In the genomic region with DNA sequence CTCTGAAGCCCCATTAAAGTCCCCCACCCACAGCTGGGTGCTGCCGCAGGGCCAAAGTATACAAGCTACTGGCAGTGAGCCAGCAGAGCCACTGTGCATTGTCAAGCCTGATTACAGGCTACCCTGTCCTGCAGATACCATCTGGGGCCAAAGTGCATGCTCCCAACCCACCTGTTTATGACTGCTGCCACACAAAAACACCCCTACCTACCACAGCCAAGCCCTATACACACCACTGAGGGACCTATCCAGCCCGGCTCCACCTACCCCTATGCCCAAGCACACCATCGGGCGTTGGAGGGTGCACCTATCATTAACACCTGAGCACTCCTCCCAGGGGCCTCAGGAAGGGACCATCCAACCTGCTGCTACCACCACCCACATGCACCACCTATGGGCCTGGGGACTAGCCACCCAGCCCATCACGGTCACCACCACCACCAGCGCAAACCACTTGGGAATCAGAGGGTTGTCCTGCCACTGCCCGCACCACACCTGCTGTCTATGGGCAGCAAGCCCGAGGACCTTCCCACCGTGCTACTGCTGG, we compare ENCODE assay signal across 13 cellular contexts.
A peak's percentile ranks its signal among the peaks of the same experiment; 100 is the strongest.
DNase-seq lines count a peak whose midpoint lies in the region; ATAC-seq lines count a peak whose summit lies in the region.
"Had no signal": no experiment of that assay in that cellular context is flagged by ENCODE, and none has a peak within 500 bp of the region (broad histone marks: within the 10 kb centered on the region; RNA-seq: fewer than 3 reads in every experiment).

No MANE protein-coding gene starts in this region.

- DNase-seq in NCI-H2081 (lab: John Stamatoyannopoulos, UW) (peak; percentile 11 to 51), NCI-H2081 treated with DMSO at 0.1 percent for 48 hours (lab: John Stamatoyannopoulos, UW) (no peak), NCI-H774 (lab: John Stamatoyannopoulos, UW) (peak; percentile 8), A172 (ENCODE audit: low spot score) (no peak)
- DNase-seq in activated CD4-positive, CD25-positive, alpha-beta regulatory T cell treated with anti-CD3 and anti-CD28 coated beads, Interleukin-2, amount 50 U/mL, for 72 hours: no peak
- DNase-seq: activated T-cell treated with anti-CD3 and anti-CD28 coated beads, Interleukin-2, amount 50 U/mL, for 1 hour; lower lobe of right lung; nephron progenitor cell had no signal

- ATAC-seq in esophagus mucosa (peak; percentile 25), GM19023 (IDR thresholded peaks at IDR 0.05; ENCODE audit: unreplicated experiment) (no peak)
- ATAC-seq: activated CD4-positive, CD25-positive, alpha-beta regulatory T cell treated with anti-CD3 and anti-CD28 coated beads, Interleukin-2, amount 50 U/mL, for 24 hours had no signal

- peak overlapping the region; percentile 69 for H3K27ac ChIP-seq in temporal lobe (ENCODE audit: low read depth, low read length)
- H3K27ac ChIP-seq: adrenal gland, lower lobe of right lung had no signal

Comparison
In these comparisons a context has a peak if more than half of its experiments do, and no peak if none do; other contexts are left out.
1. DNase-seq: peak in NCI-H2081 (2 of 2) and NCI-H774 (single experiment); none in NCI-H2081 treated with DMSO at 0.1 percent for 48 hours (single experiment), activated CD4-positive, CD25-positive, alpha-beta regulatory T cell treated with anti-CD3 and anti-CD28 coated beads, Interleukin-2, amount 50 U/mL, for 72 hours (single experiment) and A172 (single experiment).